16 cellular contexts compared by ENCODE assay signal in genomic region chr13:53010374-53011105, GRCh38. TPM values are rescaled to one million over a fixed set of nuclear protein-coding genes. Genes with fewer than 3 reads are reported as not detected.
DNase-seq lines count a peak whose midpoint lies in the region; ATAC-seq and TF ChIP-seq lines count a peak whose summit lies in the region.
"Had no signal": no experiment of that assay in that cellular context is flagged by ENCODE, and none has a peak within 500 bp of the region (broad histone marks: within the 10 kb centered on the region; RNA-seq: fewer than 3 reads in every experiment).

No MANE protein-coding gene starts in this region.

- no peaks in the 10 kb centered on the region for H3K9me3 ChIP-seq in colonic mucosa
- no peaks in the 10 kb centered on the region for H3K9me3 ChIP-seq in right cardiac atrium (ENCODE audit: control insufficient read depth, low read length)
- H3K9me3 ChIP-seq: SJSA1, suprapubic skin had no signal

- H3K27me3 ChIP-seq in colonic mucosa (no peaks in the 10 kb centered on the region), right cardiac atrium (ENCODE audit: control insufficient read depth, insufficient read depth) (no peaks in the 10 kb centered on the region)
- H3K27me3 ChIP-seq: SJSA1, suprapubic skin had no signal

- H3K9ac ChIP-seq in colonic mucosa (ENCODE audit: low read depth in 2 of 2, low read length in 2 of 2), result peak overlapping the region in 1 of 2 donors; percentile 58

- H3K4me3 ChIP-seq in colonic mucosa (no peak overlapping the region), right cardiac atrium (ENCODE audit: low read length) (no peak overlapping the region)
- H3K4me3 ChIP-seq: SJSA1, suprapubic skin had no signal

- no peak for ATAC-seq in right cardiac atrium
- ATAC-seq: activated naive CD8-positive, alpha-beta T cell treated with anti-CD3 and anti-CD28 coated beads, Interleukin-2, amount 50 U/mL, for 24 hours; CD8-positive, alpha-beta T cell; natural killer cell treated with Interleukin-12 subunit alpha and Interleukin-12 subunit beta and Interleukin-15 and Interleukin-18, amount 100 ng/mL, for 72 hours had no signal

- TF ChIP-seq CTCF in colonic mucosa (IDR thresholded peaks at IDR 0.05), result no peak

- DNase-seq in HPDE6-E6E7 (ENCODE audit: extremely low spot score), result peak; percentile 12
- peak; percentile 77 for DNase-seq in NCI-H2107 treated with DMSO at 0.1 percent for 48 hours (lab: John Stamatoyannopoulos, UW; ENCODE audit: unreplicated experiment)
- DNase-seq in colonic mucosa, result peak; percentile 80
- peak; percentile 66 for DNase-seq in renal cortical epithelial cell (ENCODE audit: low read depth)
- DNase-seq in activated CD4-positive, alpha-beta T cell treated with anti-CD3 and anti-CD28 coated beads for 48 hours, result no peak
- no peak for DNase-seq in right cardiac atrium
- no peak for DNase-seq in NCI-H510A treated with DMSO at 0.1 percent for 48 hours (lab: John Stamatoyannopoulos, UW)
- no peak for DNase-seq in EL
- DNase-seq: activated naive CD8-positive, alpha-beta T cell treated with anti-CD3 and anti-CD28 coated beads, Interleukin-2, amount 50 U/mL, for 24 hours; activated T-cell treated with anti-CD3 and anti-CD28 coated beads for 4 hours; CD8-positive, alpha-beta T cell; left cardiac atrium; NCI-H526 treated with DMSO at 0.1 percent for 48 hours had no signal

- intact Hi-C loops in colonic mucosa (cut with DNase I), result no loop called here
- intact Hi-C loops in right cardiac atrium (cut with DNase I), result no loop called here

- H3K4me1 ChIP-seq in colonic mucosa (no peaks in the 10 kb centered on the region), right cardiac atrium (ENCODE audit: control insufficient read depth, insufficient read depth, low read length) (no peaks in the 10 kb centered on the region)
- H3K4me1 ChIP-seq: SJSA1, suprapubic skin had no signal

- H3K36me3 ChIP-seq in colonic mucosa, result no peaks in the 10 kb centered on the region
- H3K36me3 ChIP-seq: SJSA1, suprapubic skin had no signal

- 72% methylated on average over 7 of the region's 7 CpGs for WGBS in right cardiac atrium

- H3K27ac ChIP-seq in colonic mucosa (peak overlapping the region; percentile 57), right cardiac atrium (ENCODE audit: low read length) (no peak overlapping the region)
- H3K27ac ChIP-seq: SJSA1, suprapubic skin had no signal

RNA-seq across cellular contexts. Expression of gene OLFM4, which starts 18.1 kb away (rescaled TPM):
- total RNA-seq in colonic mucosa (1,000 to 10,000 TPM in 1 of 2 donors, 100 to 1,000 TPM in 1; 489 to 1,049 TPM), renal cortical epithelial cell (0.20 and 0.87 TPM in 2 replicates), right cardiac atrium (under 1 TPM in 2 of 4 donors, not detected in 2; 0.20 to 0.26 TPM)
- polyA plus RNA-seq in right cardiac atrium, result 0.52 TPM
- total RNA-seq: CD8-positive, alpha-beta T cell; natural killer cell treated with Interleukin-12 subunit alpha and Interleukin-12 subunit beta and Interleukin-15 and Interleukin-18, amount 100 ng/mL, for 72 hours; SJSA1 had no signal

Comparison
In these comparisons a context has a peak if more than half of its experiments do, and no peak if none do; other contexts are left out.
1. DNase-seq: peak in HPDE6-E6E7 (single experiment), NCI-H2107 treated with DMSO at 0.1 percent for 48 hours (single experiment), colonic mucosa (single experiment) and renal cortical epithelial cell (single experiment); none in activated CD4-positive, alpha-beta T cell treated with anti-CD3 and anti-CD28 coated beads for 48 hours (single experiment), right cardiac atrium (0 of 3), NCI-H510A treated with DMSO at 0.1 percent for 48 hours (single experiment) and EL (single experiment).
2. RNA of gene OLFM4, which starts 18.1 kb away (total RNA-seq): 489 to 1,049 TPM in colonic mucosa; 0.20 to 0.87 TPM in renal cortical epithelial cell and 0.20 to 0.26 TPM in right cardiac atrium; every median in the first group is over 100 times any median in the second.